8 cellular contexts compared by ENCODE assay signal in genomic region chr13:111177081-111177711, GRCh38.
DNase-seq lines count a peak whose midpoint lies in the region; ATAC-seq and TF ChIP-seq lines count a peak whose summit lies in the region.

No MANE protein-coding gene starts in this region.

- H3K27me3 Mint-ChIP-seq in activated T-helper 1 cell treated with anti-CD3 and anti-CD28 coated beads, Interleukin-12 subunit alpha, Interleukin-12 subunit beta, Interleukin-2, Interleukin-4 antibody, amounts not matched to agents 30 ng/mL and 10 ng/mL and 1 ng/mL, durations not matched to agents 14 hours and 24 hours and 36 hours (ENCODE audit: insufficient read depth) = no peaks in the 10 kb centered on the region

- DNase-seq in activated T-helper 1 cell treated with anti-CD3 and anti-CD28 coated beads, Interleukin-12 subunit alpha, Interleukin-12 subunit beta, Interleukin-2, Interleukin-4 antibody, amounts not matched to agents 30 ng/mL and 10 ng/mL and 1 ng/mL, durations not matched to agents 14 hours and 24 hours and 36 hours (ENCODE audit: low spot score) = peak; percentile 16
- peak; percentile 26 to 87 (median 74) for DNase-seq in head of caudate nucleus
- DNase-seq in sciatic nerve (ENCODE audit: low spot score) = peak; percentile 67
- DNase-seq in GM10248 (ENCODE audit: extremely low spot score) = no peak
- DNase-seq in SK-N-DZ (ENCODE audit: low spot score) = no peak

- H3K4me3 Mint-ChIP-seq in activated T-helper 1 cell treated with anti-CD3 and anti-CD28 coated beads, Interleukin-12 subunit alpha, Interleukin-12 subunit beta, Interleukin-2, Interleukin-4 antibody, amounts not matched to agents 30 ng/mL and 10 ng/mL and 1 ng/mL, durations not matched to agents 14 hours and 24 hours and 36 hours = peak overlapping the region; percentile 24

- intact Hi-C loops in activated T-helper 1 cell treated with anti-CD3 and anti-CD28 coated beads, Interleukin-12 subunit alpha, Interleukin-12 subunit beta, Interleukin-2, Interleukin-4 antibody, amounts not matched to agents 30 ng/mL and 10 ng/mL and 1 ng/mL, durations not matched to agents 14 hours and 24 hours and 36 hours (cut with micrococcal nuclease) = no loop called here
- intact Hi-C loops in head of caudate nucleus (cut with DNase I) (no loop called here), sciatic nerve (cut with DNase I) (no loop called here)

- POLR2A ChIA-PET in GM10248 (lab: Yijun Ruan, JAX) = no interaction called here

- H3K4me1 Mint-ChIP-seq in activated T-helper 1 cell treated with anti-CD3 and anti-CD28 coated beads, Interleukin-12 subunit alpha, Interleukin-12 subunit beta, Interleukin-2, Interleukin-4 antibody, amounts not matched to agents 30 ng/mL and 10 ng/mL and 1 ng/mL, durations not matched to agents 14 hours and 24 hours and 36 hours (ENCODE audit: low read depth) = peaks cover 69% of the 10 kb centered on the region

- peaks cover 20% of the 10 kb centered on the region for H3K9me3 Mint-ChIP-seq in activated T-helper 1 cell treated with anti-CD3 and anti-CD28 coated beads, Interleukin-12 subunit alpha, Interleukin-12 subunit beta, Interleukin-2, Interleukin-4 antibody, amounts not matched to agents 30 ng/mL and 10 ng/mL and 1 ng/mL, durations not matched to agents 14 hours and 24 hours and 36 hours

- CTCF ChIA-PET in GM10248 (lab: Yijun Ruan, JAX) = interaction anchor here (0.7 kb wide), 1 partner anchor 8 kb away, joined by 3 read pairs; no protein-coding TSS in a partner anchor

- peak overlapping the region; percentile 77 for H3K27ac Mint-ChIP-seq in activated T-helper 1 cell treated with anti-CD3 and anti-CD28 coated beads, Interleukin-12 subunit alpha, Interleukin-12 subunit beta, Interleukin-2, Interleukin-4 antibody, amounts not matched to agents 30 ng/mL and 10 ng/mL and 1 ng/mL, durations not matched to agents 14 hours and 24 hours and 36 hours

- peak; percentile 71 for ATAC-seq in GM19397 (IDR thresholded peaks at IDR 0.05; ENCODE audit: unreplicated experiment)
- ATAC-seq in HG03457 (IDR thresholded peaks at IDR 0.05; ENCODE audit: unreplicated experiment) = peak; percentile 64
- peak; percentile 71 for ATAC-seq in sciatic nerve
- ATAC-seq in GM18517 (IDR thresholded peaks at IDR 0.05; ENCODE audit: unreplicated experiment) = no peak

- no peak for TF ChIP-seq CTCF in GM10248 (IDR thresholded peaks at IDR 0.05; ENCODE audit: control extremely low read depth, extremely low read depth, low read depth, missing control alignments)

- peaks cover 57% of the 10 kb centered on the region for H3K36me3 Mint-ChIP-seq in activated T-helper 1 cell treated with anti-CD3 and anti-CD28 coated beads, Interleukin-12 subunit alpha, Interleukin-12 subunit beta, Interleukin-2, Interleukin-4 antibody, amounts not matched to agents 30 ng/mL and 10 ng/mL and 1 ng/mL, durations not matched to agents 14 hours and 24 hours and 36 hours (ENCODE audit: low read depth)

Comparison
In these comparisons a context has a peak if more than half of its experiments do, and no peak if none do; other contexts are left out.
1. DNase-seq: peak in activated T-helper 1 cell treated with anti-CD3 and anti-CD28 coated beads, Interleukin-12 subunit alpha, Interleukin-12 subunit beta, Interleukin-2, Interleukin-4 antibody, amounts not matched to agents 30 ng/mL and 10 ng/mL and 1 ng/mL, durations not matched to agents 14 hours and 24 hours and 36 hours (single experiment), head of caudate nucleus (42 of 42) and sciatic nerve (single experiment); none in GM10248 (single experiment) and SK-N-DZ (single experiment).